Comparison of ENCODE assay signal across 14 cellular contexts in genomic region chr2:27989149-27989548, GRCh38.
A peak's percentile ranks its signal among the peaks of the same experiment; 100 is the strongest.
DNase-seq lines count a peak whose midpoint lies in the region; FAIRE-seq and TF ChIP-seq lines count a peak whose summit lies in the region.
"Had no signal": no experiment of that assay in that cellular context is flagged by ENCODE, and none has a peak within 500 bp of the region (broad histone marks: within the 10 kb centered on the region; RNA-seq: fewer than 3 reads in every experiment).

No MANE protein-coding gene starts in this region.

- dilution Hi-C loops in endothelial cell of umbilical vein (cut with MboI; ENCODE audit: extremely low pct_ligation_motif_present, low sequenced_read_pairs), result no loop called here

- H3K4me2 ChIP-seq in endothelial cell of umbilical vein (ENCODE audit: insufficient read depth, low read length), result peak overlapping the region; percentile 66

- no peaks in the 10 kb centered on the region for H3K27me3 ChIP-seq in endothelial cell of umbilical vein (ENCODE audit: control insufficient read depth in 2 of 2, insufficient read depth in 2 of 2, low read length in 2 of 2)

- no peak for DNase-seq in activated naive CD4-positive, alpha-beta T cell treated with Interleukin-2 at 50 U/mL for 16 hours
- DNase-seq in OCI-M1 (lab: John Stamatoyannopoulos, UW) (peak; percentile 31), endothelial cell of umbilical vein (ENCODE audit: low read depth, low spot score) (no peak), urothelium cell line (ENCODE audit: low spot score) (peak; percentile 84), COR-L47 (lab: John Stamatoyannopoulos, UW) (no peak), RPMI8226 (no peak)
- no peak for DNase-seq in stimulated activated CD4-positive, alpha-beta T cell treated with anti-CD3 and anti-CD28 coated beads, Interleukin-2, amount 100 ng/mL, for 24 hours
- DNase-seq: activated naive CD4-positive, alpha-beta T cell treated with anti-CD3 and anti-CD28 coated beads, Interleukin-2, amount 50 U/mL, for 16 hours; effector memory CD8-positive, alpha-beta T cell; GOT3; hippocampal formation; NCI-H187 treated with DMSO at 0.1 percent for 48 hours; NCI-H524 had no signal

- H3K9me1 ChIP-seq in endothelial cell of umbilical vein (replicated peaks; ENCODE audit: control insufficient read depth, extremely low read depth, insufficient read depth, low read length), result no peaks in the 10 kb centered on the region

- no peaks in the 10 kb centered on the region for H3K79me2 ChIP-seq in endothelial cell of umbilical vein (ENCODE audit: control insufficient read depth, insufficient read depth, low read length)

- H3K9me3 ChIP-seq in endothelial cell of umbilical vein (replicated peaks; ENCODE audit: control insufficient read depth, insufficient read depth, low read length), result no peaks in the 10 kb centered on the region

- H4K20me1 ChIP-seq in endothelial cell of umbilical vein (replicated peaks; ENCODE audit: control insufficient read depth, extremely low read depth, insufficient read depth, low read length), result no peaks in the 10 kb centered on the region

- H3K4me3 ChIP-seq in endothelial cell of umbilical vein (replicated peaks in 1 of 3; ENCODE audit: insufficient read depth in 1 of 3, low read depth in 1 of 3, low read length in 3 of 3), result no peak overlapping the region

- CTCF ChIA-PET in endothelial cell of umbilical vein (lab: Charles Lee), result interaction anchor here (1.0 kb wide), 1 partner anchor 13 kb away, joined by 3 read pairs; no protein-coding TSS in a partner anchor

- H2AFZ ChIP-seq in endothelial cell of umbilical vein (ENCODE audit: low read depth, low read length), result no peak overlapping the region

- H3K36me3 Mint-ChIP-seq in activated naive CD4-positive, alpha-beta T cell treated with anti-CD3 and anti-CD28 coated beads, Interleukin-2, amount 50 U/mL, for 24 hours, result peaks cover 17% of the 10 kb centered on the region

- BruUV-seq in endothelial cell of umbilical vein (replicated peaks; lab: Mats Ljungman, UMichigan), result no TSS peak

- H3K27me3 Mint-ChIP-seq in activated naive CD4-positive, alpha-beta T cell treated with anti-CD3 and anti-CD28 coated beads, Interleukin-2, amount 50 U/mL, for 24 hours, result no peaks in the 10 kb centered on the region
- H3K27me3 Mint-ChIP-seq: effector memory CD8-positive, alpha-beta T cell had no signal

- no peaks in the 10 kb centered on the region for H3K36me3 ChIP-seq in endothelial cell of umbilical vein (ENCODE audit: control insufficient read depth in 2 of 2, extremely low read depth in 1 of 2, insufficient read depth in 2 of 2, low read length in 2 of 2)

- H3K4me3 Mint-ChIP-seq in activated naive CD4-positive, alpha-beta T cell treated with anti-CD3 and anti-CD28 coated beads, Interleukin-2, amount 50 U/mL, for 24 hours, result peak overlapping the region; percentile 20
- H3K4me3 Mint-ChIP-seq: effector memory CD8-positive, alpha-beta T cell had no signal

- POLR2A ChIA-PET in endothelial cell of umbilical vein (lab: Charles Lee), result interaction anchor here (0.6 kb wide), 1 partner anchor 10 kb away, joined by 3 read pairs; no protein-coding TSS in a partner anchor

- peak overlapping the region; percentile 27 for H3K27ac Mint-ChIP-seq in activated naive CD4-positive, alpha-beta T cell treated with anti-CD3 and anti-CD28 coated beads, Interleukin-2, amount 50 U/mL, for 24 hours

- H3K9me3 Mint-ChIP-seq in activated naive CD4-positive, alpha-beta T cell treated with anti-CD3 and anti-CD28 coated beads, Interleukin-2, amount 50 U/mL, for 24 hours, result peaks cover 7% of the 10 kb centered on the region
- H3K9me3 Mint-ChIP-seq: effector memory CD8-positive, alpha-beta T cell had no signal

- FAIRE-seq in endothelial cell of umbilical vein (lab: Jason Lieb, UNC) (no peak), urothelium cell line (lab: Jason Lieb, UNC) (peak; percentile 85)

- H3K27ac ChIP-seq in endothelial cell of umbilical vein (ENCODE audit: insufficient read depth, low read depth, low read length), result no peak overlapping the region

- intact Hi-C loops in endothelial cell of umbilical vein (cut with micrococcal nuclease), result no loop called here

- no peak for TF ChIP-seq POLR2A in endothelial cell of umbilical vein (IDR thresholded peaks at IDR 0.05; ENCODE audit: low read depth, low read length)

- peaks cover 57% of the 10 kb centered on the region for H3K4me1 Mint-ChIP-seq in activated naive CD4-positive, alpha-beta T cell treated with anti-CD3 and anti-CD28 coated beads, Interleukin-2, amount 50 U/mL, for 24 hours

- H3K4me1 ChIP-seq in endothelial cell of umbilical vein (ENCODE audit: control insufficient read depth, extremely low read depth, insufficient read depth, low read length), result peaks cover 20% of the 10 kb centered on the region

- TF ChIP-seq CTCF in endothelial cell of umbilical vein (IDR thresholded peaks at IDR 0.05; ENCODE audit: extremely low read depth in 1 of 2, insufficient read depth in 1 of 2, low read depth in 1 of 2, low read length in 2 of 2), result no peak

- no peak overlapping the region for H3K9ac ChIP-seq in endothelial cell of umbilical vein (replicated peaks; ENCODE audit: extremely low read depth, insufficient read depth, low read length)

TF ChIP-seq in endothelial cell of umbilical vein, 7 proteins besides CTCF, POLR2A, EP300 and RAD21:
- TF ChIP-seq POLR2AphosphoS5 (IDR thresholded peaks at IDR 0.05; ENCODE audit: insufficient read depth, low read depth, low read length) (no peak), MAX (IDR thresholded peaks at IDR 0.05; ENCODE audit: insufficient read depth, insufficient read length) (no peak), JUN (IDR thresholded peaks at IDR 0.05; ENCODE audit: borderline replicate concordance, insufficient read depth, insufficient read length, low read depth) (no peak)
TF ChIP-seq in endothelial cell of umbilical vein: peak in this region for 0.

Comparison
In these comparisons a context has a peak if more than half of its experiments do, and no peak if none do; other contexts are left out.
1. DNase-seq: peak in OCI-M1 (single experiment) and urothelium cell line (single experiment); none in activated naive CD4-positive, alpha-beta T cell treated with Interleukin-2 at 50 U/mL for 16 hours (single experiment), endothelial cell of umbilical vein (single experiment), stimulated activated CD4-positive, alpha-beta T cell treated with anti-CD3 and anti-CD28 coated beads, Interleukin-2, amount 100 ng/mL, for 24 hours (0 of 2), COR-L47 (single experiment) and RPMI8226 (single experiment).